In the genomic region with DNA sequence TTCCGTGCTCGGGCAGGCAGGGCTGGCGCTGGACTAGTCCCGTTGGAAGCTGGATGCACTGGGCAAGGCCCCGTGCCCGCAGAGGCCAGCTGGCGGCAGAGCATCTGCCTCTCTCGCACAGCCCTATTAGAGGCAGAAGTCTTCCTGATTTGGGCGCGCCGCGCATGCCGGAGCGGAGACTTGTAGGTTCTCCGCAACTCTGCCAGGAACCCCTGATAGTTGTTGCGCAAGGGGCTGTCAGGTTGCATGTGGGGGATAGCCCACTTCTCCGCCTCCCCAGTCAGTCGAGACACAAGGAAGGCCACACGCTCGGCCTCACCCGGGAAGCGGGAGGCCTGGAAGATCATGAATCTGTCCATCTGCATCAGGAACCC, we compare ENCODE assay signal across 8 cellular contexts. TPM values are rescaled to one million over a fixed set of nuclear protein-coding genes. Genes with fewer than 3 reads are reported as not detected.
A peak's percentile ranks its signal among the peaks of the same experiment; 100 is the strongest.
DNase-seq lines count a peak whose midpoint lies in the region; ATAC-seq and TF ChIP-seq lines count a peak whose summit lies in the region.

No MANE protein-coding gene starts in this region.

- H2AFZ ChIP-seq in IMR-90 (replicated peaks; ENCODE audit: low read length, poor library complexity), result no peak overlapping the region

- H3K79me1 ChIP-seq in IMR-90 (ENCODE audit: low read depth in 1 of 2, low read length in 2 of 2), result peaks cover 36 to 55% of the 10 kb centered on the region in 2 experiments

- H4K8ac ChIP-seq in IMR-90 (ENCODE audit: low read depth in 2 of 2, low read length in 2 of 2), result peak overlapping the region in 1 of 2 experiments; percentile 91; a peak in 2 of 4 replicates

- H3K23ac ChIP-seq in IMR-90 (ENCODE audit: low read depth, low read length), result no peak overlapping the region; the same call in 1 of the 2 replicates

- peaks cover 36% of the 10 kb centered on the region for H3K9me3 Mint-ChIP-seq in nephron progenitor cell

- H2BK120ac ChIP-seq in IMR-90 (ENCODE audit: low read depth, low read length), result 0 out of 2 replicates have a peak overlapping the region, but pooled peaks have one; percentile 57

- no peaks in the 10 kb centered on the region; the same call in 1 of the 2 replicates for H3K9me3 ChIP-seq in IMR-90 (ENCODE audit: control insufficient read depth, insufficient read depth, low read length)
- H3K9me3 ChIP-seq in prostate gland, result no peaks in the 10 kb centered on the region
- H3K9me3 ChIP-seq in Peyer's patch, result no peaks in the 10 kb centered on the region

- H2BK20ac ChIP-seq in IMR-90 (ENCODE audit: low read depth, low read length), result no peak overlapping the region

- H3K4me1 Mint-ChIP-seq in nephron progenitor cell, result peaks cover 32% of the 10 kb centered on the region

- H2BK15ac ChIP-seq in IMR-90 (ENCODE audit: low read depth, low read length), result no peak overlapping the region

- peaks cover 17% of the 10 kb centered on the region for H4K20me1 ChIP-seq in IMR-90 (ENCODE audit: insufficient read depth, low read length)

- H2BK5ac ChIP-seq in IMR-90 (ENCODE audit: low read depth, low read length, poor library complexity, severe bottlenecking), result no peak overlapping the region

- ATAC-seq in IMR-90 (ENCODE audit: low read depth) (no peak), HG02870 (IDR thresholded peaks at IDR 0.05; ENCODE audit: unreplicated experiment) (no peak), GM21515 (IDR thresholded peaks at IDR 0.05; ENCODE audit: unreplicated experiment) (no peak)

- peaks cover 37% of the 10 kb centered on the region for H3K9me1 ChIP-seq in IMR-90 (ENCODE audit: insufficient read depth, low read length)

- H3K4me3 Mint-ChIP-seq in nephron progenitor cell, result peak overlapping the region; percentile 81

- peaks cover 19% of the 10 kb centered on the region for H3K4me1 ChIP-seq in IMR-90 (ENCODE audit: control insufficient read depth, insufficient read depth, low read length)
- peaks cover 6% of the 10 kb centered on the region for H3K4me1 ChIP-seq in prostate gland (replicated peaks)
- peaks cover 0 to 20% (median 0%) of the 10 kb centered on the region in 4 donors for H3K4me1 ChIP-seq in Peyer's patch

- peak overlapping the region; percentile 99 for H2AK9ac ChIP-seq in IMR-90 (replicated peaks; ENCODE audit: low read depth, low read length, poor library complexity)

- no peak for TF ChIP-seq RAD21 in IMR-90 (IDR thresholded peaks at IDR 0.05; ENCODE audit: low read length)

- H3K36me3 ChIP-seq in BJ (ENCODE audit: control insufficient read depth, insufficient read depth, low read length), result peaks cover 9% of the 10 kb centered on the region
- H3K36me3 ChIP-seq in IMR-90 (ENCODE audit: control insufficient read depth, insufficient read depth, low read length), result peaks cover 40% of the 10 kb centered on the region
- no peaks in the 10 kb centered on the region for H3K36me3 ChIP-seq in prostate gland
- no peaks in the 10 kb centered on the region for H3K36me3 ChIP-seq in Peyer's patch

- H3K4ac ChIP-seq in IMR-90 (ENCODE audit: low read depth, low read length), result peak overlapping the region; percentile 96

- BruUV-seq in IMR-90 (replicated peaks; lab: Mats Ljungman, UMichigan), result no TSS peak

- no peak overlapping the region for H3K56ac ChIP-seq in IMR-90 (ENCODE audit: extremely low read depth, insufficient read depth, low read length)

- H3K9ac ChIP-seq in IMR-90 (ENCODE audit: low read depth, low read length), result no peak overlapping the region

- no peak overlapping the region for H3K27ac Mint-ChIP-seq in nephron progenitor cell

- H4K91ac ChIP-seq in IMR-90 (ENCODE audit: insufficient read depth, low read depth, low read length), result peak overlapping the region; percentile 94

- H2AK5ac ChIP-seq in IMR-90 (ENCODE audit: low read depth, low read length), result peak overlapping the region; percentile 95; the same call in 1 of the 2 replicates

- 95% methylated on average over 12 of the region's 22 CpGs; no CpG with 5 or more reads in 1 of the 2 experiments for WGBS in IMR-90 (ENCODE audit: extremely low coverage in 2 of 2, insufficient read length in 1 of 2), 2 experiments
- 84% methylated on average over 22 of the region's 22 CpGs for WGBS in prostate gland

- H3K27ac ChIP-seq in IMR-90 (ENCODE audit: insufficient read depth, low read length) (no peak overlapping the region; the same call in 1 of the 2 replicates), prostate gland (no peak overlapping the region), Peyer's patch (no peak overlapping the region)

- TF ChIP-seq POLR2A in IMR-90 (IDR thresholded peaks at IDR 0.05; ENCODE audit: low read depth, low read length) (no peak), prostate gland (IDR thresholded peaks at IDR 0.05) (no peak), Peyer's patch (IDR thresholded peaks at IDR 0.05) (no peak)

- peak overlapping the region; percentile 87; the same call in 1 of the 2 replicates for H4K5ac ChIP-seq in IMR-90 (ENCODE audit: low read depth, low read length)

- in situ Hi-C loops in IMR-90 (cut with MboI; ENCODE audit: low sequenced_read_pairs), result no loop called here

- peak overlapping the region; percentile 53 for H3K4me3 ChIP-seq in BJ (ENCODE audit: low read depth, low read length)
- H3K4me3 ChIP-seq in IMR-90 (ENCODE audit: insufficient read depth, low read depth, low read length), result peak overlapping the region; percentile 85; the same call in 1 of the 2 replicates
- H3K4me3 ChIP-seq in prostate gland, result peak overlapping the region in 1 of 2 donors; percentile 95
- H3K4me3 ChIP-seq in Peyer's patch, result peak overlapping the region in 2 of 4 donors; percentile 78 to 93

- intact Hi-C loops in IMR-90 (cut with micrococcal nuclease), result loop anchor here (5.0 to 10.0 kb wide), 2 partner anchors 58 to 125 kb away; no protein-coding TSS in a partner anchor
- intact Hi-C loops in prostate gland (cut with DNase I), result loop anchor here (5.0 to 10.0 kb wide), 2 partner anchors 135 to 412 kb away; no protein-coding TSS in a partner anchor

- H3K4me2 ChIP-seq in IMR-90 (ENCODE audit: low read depth, low read length), result peak overlapping the region; percentile 85

- no peak for DNase-seq in BJ (ENCODE audit: low read depth)
- no peak for DNase-seq in IMR-90
- DNase-seq in cerebellar cortex (ENCODE audit: low spot score), result peak; percentile 10
- DNase-seq in nephron progenitor cell, result no peak
- DNase-seq in prostate gland (ENCODE audit: low spot score), result no peak
- DNase-seq in Peyer's patch, result no peak

- H3K27me3 ChIP-seq in BJ (ENCODE audit: control insufficient read depth, insufficient read depth, low read length), result no peaks in the 10 kb centered on the region
- H3K27me3 ChIP-seq in IMR-90 (ENCODE audit: control insufficient read depth, insufficient read depth, low read length), result no peaks in the 10 kb centered on the region
- H3K27me3 ChIP-seq in prostate gland (replicated peaks; ENCODE audit: insufficient read depth), result no peaks in the 10 kb centered on the region
- H3K27me3 ChIP-seq in Peyer's patch, result no peaks in the 10 kb centered on the region

- no peak overlapping the region for H3K14ac ChIP-seq in IMR-90 (replicated peaks; ENCODE audit: low read depth, low read length)

- H3K27me3 Mint-ChIP-seq in nephron progenitor cell (ENCODE audit: low read depth, poor library complexity), result peaks cover 5% of the 10 kb centered on the region

- dilution Hi-C loops in IMR-90 (cut with HindIII; ENCODE audit: low sequenced_read_pairs, unreplicated experiment), result no loop called here

- CTCF ChIA-PET in BJ (lab: Yijun Ruan, JAX) (interaction anchor here (1.0 to 1.5 kb wide), 2 partner anchors 10 to 504 kb away, joined by 3 to 4 read pairs; no protein-coding TSS in a partner anchor), IMR-90 (lab: Yijun Ruan, JAX) (no interaction called here)

- POLR2A ChIA-PET in BJ (lab: Charles Lee) (no interaction called here), IMR-90 (lab: Charles Lee; ENCODE audit: unreplicated experiment) (no interaction called here)

- TF ChIP-seq CTCF in BJ (IDR thresholded peaks at IDR 0.05; ENCODE audit: insufficient read depth, low read depth, low read length), result no peak
- no peak for TF ChIP-seq CTCF in IMR-90 (conservative IDR thresholded peaks at IDR 0.05; ENCODE audit: low read depth, low read length)
- TF ChIP-seq CTCF in nephron progenitor cell (IDR thresholded peaks at IDR 0.05), result no peak
- TF ChIP-seq CTCF in prostate gland (IDR thresholded peaks at IDR 0.05), result no peak
- no peak for TF ChIP-seq CTCF in Peyer's patch (IDR thresholded peaks at IDR 0.05)

- H3K36me3 Mint-ChIP-seq in nephron progenitor cell (ENCODE audit: low read depth), result peaks cover 60% of the 10 kb centered on the region

- H3K18ac ChIP-seq in IMR-90 (ENCODE audit: low read depth, low read length), result no peak overlapping the region

TF ChIP-seq in IMR-90, 13 proteins besides CTCF, POLR2A, EP300 and RAD21:
- TF ChIP-seq CEBPB (IDR thresholded peaks at IDR 0.05; ENCODE audit: low read depth, low read length), result peak; percentile 89
- no peak for TF ChIP-seq RCOR1 (IDR thresholded peaks at IDR 0.05; ENCODE audit: insufficient replicate concordance, low read length)
- TF ChIP-seq MAZ (IDR thresholded peaks at IDR 0.05; ENCODE audit: borderline replicate concordance, low read depth, low read length), result no peak
- TF ChIP-seq, protein P1, sequence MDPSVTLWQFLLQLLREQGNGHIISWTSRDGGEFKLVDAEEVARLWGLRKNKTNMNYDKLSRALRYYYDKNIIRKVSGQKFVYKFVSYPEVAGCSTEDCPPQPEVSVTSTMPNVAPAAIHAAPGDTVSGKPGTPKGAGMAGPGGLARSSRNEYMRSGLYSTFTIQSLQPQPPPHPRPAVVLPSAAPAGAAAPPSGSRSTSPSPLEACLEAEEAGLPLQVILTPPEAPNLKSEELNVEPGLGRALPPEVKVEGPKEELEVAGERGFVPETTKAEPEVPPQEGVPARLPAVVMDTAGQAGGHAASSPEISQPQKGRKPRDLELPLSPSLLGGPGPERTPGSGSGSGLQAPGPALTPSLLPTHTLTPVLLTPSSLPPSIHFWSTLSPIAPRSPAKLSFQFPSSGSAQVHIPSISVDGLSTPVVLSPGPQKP (IDR thresholded peaks at IDR 0.05; ENCODE audit: borderline replicate concordance, low read depth, low read length), result no peak
- TF ChIP-seq SMC3 (IDR thresholded peaks at IDR 0.05; ENCODE audit: low read depth, low read length), result no peak
- TF ChIP-seq FOS (IDR thresholded peaks at IDR 0.05; ENCODE audit: low read depth, low read length), result no peak
- no peak for TF ChIP-seq NFE2L2 (IDR thresholded peaks at IDR 0.05; ENCODE audit: low read depth, low read length)
- TF ChIP-seq MAFK (IDR thresholded peaks at IDR 0.05; ENCODE audit: low read depth, low read length), result no peak

RNA-seq across cellular contexts. Expression of a gene that starts 1.2 kb away (rescaled TPM):
- 15.1 and 21.5 TPM in 2 replicates for polyA plus RNA-seq in BJ (2011; rRNA removed)
- polyA minus RNA-seq in BJ (2011; rRNA and poly(A)+ RNA removed), result 25.0 and 32.1 TPM in 2 replicates
- total RNA-seq in IMR-90 (2012; rRNA removed), result 16.1 TPM in 2 replicates
- polyA plus RNA-seq in IMR-90 (2012; rRNA removed), result 17.2 and 19.2 TPM in 2 replicates
- polyA plus RNA-seq in IMR-90 (2012; cell fraction: cytosol; rRNA removed), result 13.9 and 18.0 TPM in 2 replicates
- 10.7 and 13.6 TPM in 2 replicates for polyA plus RNA-seq in IMR-90 (2012; cell fraction: nucleus; rRNA removed; ENCODE audit: low replicate concordance)
- total RNA-seq in prostate gland, result 10 to 100 TPM; 22.4 to 35.1 TPM
- 10 to 100 TPM; 10.7 to 18.6 (median 16.4) TPM for total RNA-seq in Peyer's patch
